In the genomic region with DNA sequence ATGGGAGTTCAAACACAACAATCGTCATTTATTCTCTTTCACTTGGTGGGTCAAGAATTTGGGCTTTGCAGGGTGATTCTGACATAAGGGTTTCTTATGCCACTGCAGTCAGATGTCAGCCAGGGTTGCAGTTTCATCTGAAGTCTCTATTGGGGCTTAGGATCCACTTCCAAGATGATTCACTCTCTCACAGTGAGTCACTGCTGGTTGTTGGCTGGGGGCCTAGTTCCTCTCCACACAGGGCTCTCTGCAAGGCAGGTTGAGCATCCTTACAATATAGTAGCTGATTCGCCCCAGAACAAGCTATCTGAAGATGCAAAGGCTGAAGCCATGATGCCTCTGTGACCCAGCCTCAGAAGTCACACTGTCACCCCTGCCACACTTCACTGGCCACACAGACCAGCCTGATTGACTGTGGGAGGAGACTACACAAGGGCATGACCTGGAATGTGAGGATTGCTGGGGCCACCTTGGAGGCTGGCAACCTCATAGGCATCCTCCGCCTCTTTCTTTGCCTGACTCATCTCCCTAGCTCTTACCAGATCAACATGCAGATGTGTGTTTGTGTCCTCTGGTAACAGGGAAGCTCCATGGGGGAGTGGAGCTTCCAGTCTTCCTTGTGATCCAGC, we compare ENCODE assay signal across 8 cellular contexts. TPM values are rescaled to one million over a fixed set of nuclear protein-coding genes. Genes with fewer than 3 reads are reported as not detected.
DNase-seq lines count a peak whose midpoint lies in the region; ATAC-seq and TF ChIP-seq lines count a peak whose summit lies in the region.

No MANE protein-coding gene starts in this region.

- ATAC-seq in naive thymus-derived CD8-positive, alpha-beta T cell: no peak
- no peak for ATAC-seq in HG03432 (IDR thresholded peaks at IDR 0.05; ENCODE audit: unreplicated experiment)

- intact Hi-C loops in Calu3 (cut with micrococcal nuclease; ENCODE audit: unreplicated experiment) (loop anchor here (10.0 kb wide), 1 partner anchor 137 kb away; no protein-coding TSS in a partner anchor), PC-9 (cut with micrococcal nuclease; ENCODE audit: unreplicated experiment) (loop anchor here (10.0 kb wide), 1 partner anchor 327 kb away; a partner anchor contains a TSS)

- CTCF ChIA-PET in Calu3 (lab: Charles Lee) (no interaction called here), PC-9 (lab: Charles Lee) (no interaction called here)

- peak overlapping the region; percentile 82 for H3K27ac ChIP-seq in PC-9

- no peaks in the 10 kb centered on the region for H3K36me3 ChIP-seq in PC-9 (ENCODE audit: low read depth)

- DNase-seq in Calu3 (peak; percentile 62), PC-9 (peak; percentile 71 to 89), amniotic epithelial cell (ENCODE audit: low read depth) (peak; percentile 92), progenitor cell of endocrine pancreas (ENCODE audit: low spot score, unreplicated experiment) (no peak), GDM1 (lab: John Stamatoyannopoulos, UW) (no peak)
- peak in 2 of 10 donors; percentile 39 to 45 for DNase-seq in naive thymus-derived CD8-positive, alpha-beta T cell
- no peak for DNase-seq in effector CD4-positive, alpha-beta T cell

- H3K4me3 ChIP-seq in PC-9: no peak overlapping the region

- no peaks in the 10 kb centered on the region for H4K20me1 ChIP-seq in PC-9 (ENCODE audit: insufficient read depth)

- no peaks in the 10 kb centered on the region for H3K9me2 ChIP-seq in PC-9 (ENCODE audit: insufficient read depth)

- peaks cover 14% of the 10 kb centered on the region for H3K9me3 ChIP-seq in PC-9 (ENCODE audit: insufficient read depth, low read depth)

- H3K4me1 Mint-ChIP-seq in Calu3 (ENCODE audit: low read depth, unreplicated experiment): peaks cover 32% of the 10 kb centered on the region
- peaks cover 30 to 64% (median 44%) of the 10 kb centered on the region in 4 donors for H3K4me1 Mint-ChIP-seq in naive thymus-derived CD8-positive, alpha-beta T cell
- peaks cover 23% of the 10 kb centered on the region for H3K4me1 Mint-ChIP-seq in progenitor cell of endocrine pancreas (ENCODE audit: low read depth)

- peaks cover 23% of the 10 kb centered on the region for H3K36me3 Mint-ChIP-seq in Calu3 (ENCODE audit: insufficient read depth, unreplicated experiment)
- H3K36me3 Mint-ChIP-seq in naive thymus-derived CD8-positive, alpha-beta T cell: peaks cover 0 to 22% (median 3%) of the 10 kb centered on the region in 3 donors
- no peaks in the 10 kb centered on the region for H3K36me3 Mint-ChIP-seq in progenitor cell of endocrine pancreas (ENCODE audit: insufficient read depth)

- H3F3A ChIP-seq in PC-9 (ENCODE audit: insufficient read depth, low read depth): peaks cover 28% of the 10 kb centered on the region

- H3K9me3 Mint-ChIP-seq in Calu3 (ENCODE audit: low read depth, unreplicated experiment) (peaks cover 4% of the 10 kb centered on the region), progenitor cell of endocrine pancreas (ENCODE audit: low read depth) (peaks cover 2% of the 10 kb centered on the region)
- peaks cover 0 to 2% (median 0%) of the 10 kb centered on the region in 9 donors for H3K9me3 Mint-ChIP-seq in naive thymus-derived CD8-positive, alpha-beta T cell

- TF ChIP-seq CTCF in Calu3 (IDR thresholded peaks at IDR 0.05; ENCODE audit: unreplicated experiment) (no peak), PC-9 (conservative IDR thresholded peaks at IDR 0.05) (no peak), progenitor cell of endocrine pancreas (IDR thresholded peaks at IDR 0.05; ENCODE audit: unreplicated experiment) (no peak)

- H3K4me3 Mint-ChIP-seq in Calu3 (ENCODE audit: low read depth, unreplicated experiment) (no peak overlapping the region), progenitor cell of endocrine pancreas (ENCODE audit: low read depth) (no peak overlapping the region)
- H3K4me3 Mint-ChIP-seq in naive thymus-derived CD8-positive, alpha-beta T cell: no peak overlapping the region

- H3K4me1 ChIP-seq in PC-9 (replicated peaks; ENCODE audit: insufficient read depth): peaks cover 28% of the 10 kb centered on the region

- peaks cover 4% of the 10 kb centered on the region for H3K79me2 ChIP-seq in PC-9 (ENCODE audit: low read depth)

- no peaks in the 10 kb centered on the region for H3K27me3 ChIP-seq in PC-9 (ENCODE audit: insufficient read depth, low read depth)

- 0 out of 2 replicates have a peak overlapping the region, but pooled peaks have one; percentile 22 for H2AFZ ChIP-seq in PC-9

- H3K27me3 Mint-ChIP-seq in Calu3 (ENCODE audit: unreplicated experiment) (no peaks in the 10 kb centered on the region), progenitor cell of endocrine pancreas (no peaks in the 10 kb centered on the region)
- no peaks in the 10 kb centered on the region for H3K27me3 Mint-ChIP-seq in naive thymus-derived CD8-positive, alpha-beta T cell

- peak overlapping the region; percentile 4 for H3K27ac Mint-ChIP-seq in Calu3 (ENCODE audit: unreplicated experiment)
- peak overlapping the region; percentile 1 to 98 (median 94) for H3K27ac Mint-ChIP-seq in naive thymus-derived CD8-positive, alpha-beta T cell
- no peak overlapping the region for H3K27ac Mint-ChIP-seq in progenitor cell of endocrine pancreas

- BruUV-seq in Calu3 (replicated peaks; lab: Mats Ljungman, UMichigan) (no TSS peak), PC-9 (replicated peaks; lab: Mats Ljungman, UMichigan) (no TSS peak)

- POLR2A ChIA-PET in PC-9 (lab: Charles Lee; ENCODE audit: unreplicated experiment): no interaction called here
- POLR2A ChIA-PET in naive thymus-derived CD8-positive, alpha-beta T cell (lab: Charles Lee): interaction anchor here (0.6 to 12.1 kb wide), 8 partner anchors 14 to 240 kb away, joined by 3 to 221 read pairs (median 4); no protein-coding TSS in a partner anchor

- H3K4me2 ChIP-seq in PC-9: peak overlapping the region; percentile 36; the same call in 1 of the 2 replicates

RNA-seq across cellular contexts. Expression of a gene that starts 4.5 kb away (rescaled TPM):
- total RNA-seq in Calu3 (2022) (26.1 and 26.4 TPM in 2 replicates), PC-9 (2021) (97.5 and 122 TPM in 2 replicates), progenitor cell of endocrine pancreas (19.3 and 20.4 TPM in 2 replicates)
- total RNA-seq in naive thymus-derived CD8-positive, alpha-beta T cell: 10 to 100 TPM; 68.9 to 71.2 TPM
- polyA plus RNA-seq in naive thymus-derived CD8-positive, alpha-beta T cell: 10 to 100 TPM; 56.3 to 62.9 (median 56.9) TPM

RNA-seq across cellular contexts. Expression of a gene that starts 33.1 kb away (rescaled TPM):
- total RNA-seq in Calu3 (2022): 0.69 and 1.3 TPM in 2 replicates
- total RNA-seq in PC-9 (2021): 8.4 and 8.7 TPM in 2 replicates
- total RNA-seq in naive thymus-derived CD8-positive, alpha-beta T cell: 10 to 100 TPM; 62.1 to 64.0 TPM
- polyA plus RNA-seq in naive thymus-derived CD8-positive, alpha-beta T cell: 100 to 1,000 TPM in 2 of 3 donors, 10 to 100 TPM in 1; 86.7 to 208 (median 145) TPM
- total RNA-seq in progenitor cell of endocrine pancreas: 0.43 and 1.2 TPM in 2 replicates

RNA-seq across cellular contexts. Expression of a gene that starts 42.5 kb away (rescaled TPM):
- total RNA-seq in Calu3 (2022) (12.6 and 15.2 TPM in 2 replicates), PC-9 (2021) (115 TPM in 2 replicates), progenitor cell of endocrine pancreas (38.1 and 39.5 TPM in 2 replicates)
- 10 to 100 TPM; 33.8 to 35.6 TPM for total RNA-seq in naive thymus-derived CD8-positive, alpha-beta T cell
- polyA plus RNA-seq in naive thymus-derived CD8-positive, alpha-beta T cell: 10 to 100 TPM; 78.5 to 97.6 (median 96.0) TPM

Comparison
In these comparisons a context has a peak if more than half of its experiments do, and no peak if none do; other contexts are left out.
1. DNase-seq: peak in Calu3 (single experiment), PC-9 (2 of 2) and amniotic epithelial cell (single experiment); none in progenitor cell of endocrine pancreas (single experiment), effector CD4-positive, alpha-beta T cell (single experiment) and GDM1 (single experiment).